ENCODE assay signal across 12 cellular contexts in genomic region chr11:125223161-125223560, GRCh38. TPM values are rescaled to one million over a fixed set of nuclear protein-coding genes. Genes with fewer than 3 reads are reported as not detected.
"Had no signal": no experiment of that assay in that cellular context is flagged by ENCODE, and none has a peak within 500 bp of the region (broad histone marks: within the 10 kb centered on the region; RNA-seq: fewer than 3 reads in every experiment).

No MANE protein-coding gene starts in this region.

RNA-seq across cellular contexts. Expression of gene PKNOX2, which starts 58.6 kb away (rescaled TPM):
- total RNA-seq: activated CD4-positive, alpha-beta memory T cell treated with anti-CD3 and anti-CD28 coated beads for 36 hours; activated CD4-positive, alpha-beta T cell treated with anti-CD3 and anti-CD28 coated beads for 36 hours; activated CD4-positive, alpha-beta T cell treated with anti-CD3 and anti-CD28 coated beads, Interleukin-2, amount 10 ng/mL, durations not matched to agents 24 days and 14 days; activated CD8-positive, alpha-beta memory T cell treated with anti-CD3 and anti-CD28 coated beads for 36 hours; activated CD8-positive, alpha-beta memory T cell treated with anti-CD3 and anti-CD28 coated beads, Interleukin-2, amount 10 ng/mL, durations not matched to agents 7 days and 5 days; activated CD8-positive, alpha-beta T cell treated with anti-CD3 and anti-CD28 coated beads, Interleukin-2, amount 10 ng/mL, durations not matched to agents 7 days and 5 days; activated naive CD4-positive, alpha-beta T cell treated with anti-CD3 and anti-CD28 coated beads for 36 hours; activated naive CD8-positive, alpha-beta T cell treated with anti-CD3 and anti-CD28 coated beads for 36 hours; activated T-helper 1 cell treated with anti-CD3 and anti-CD28 coated beads, Interleukin-12 subunit alpha, Interleukin-12 subunit beta, Interleukin-2, Interleukin-4 antibody, amounts not matched to agents 30 ng/mL and 10 ng/mL and 1 ng/mL, durations not matched to agents 14 hours and 24 hours and 36 hours; activated T-helper 2 cell treated with anti-CD3 and anti-CD28 coated beads, Interferon-gamma antibody, Interleukin-2, Interleukin-4, amounts not matched to agents 10 μg/mL and 5 μg/mL and 100 μg/mL, durations not matched to agents 14 hours and 24 hours and 36 hours; dermis blood vessel endothelial cell; T-helper 17 cell had no signal
